ENCODE assay signal across 14 cellular contexts in the genomic region with DNA sequence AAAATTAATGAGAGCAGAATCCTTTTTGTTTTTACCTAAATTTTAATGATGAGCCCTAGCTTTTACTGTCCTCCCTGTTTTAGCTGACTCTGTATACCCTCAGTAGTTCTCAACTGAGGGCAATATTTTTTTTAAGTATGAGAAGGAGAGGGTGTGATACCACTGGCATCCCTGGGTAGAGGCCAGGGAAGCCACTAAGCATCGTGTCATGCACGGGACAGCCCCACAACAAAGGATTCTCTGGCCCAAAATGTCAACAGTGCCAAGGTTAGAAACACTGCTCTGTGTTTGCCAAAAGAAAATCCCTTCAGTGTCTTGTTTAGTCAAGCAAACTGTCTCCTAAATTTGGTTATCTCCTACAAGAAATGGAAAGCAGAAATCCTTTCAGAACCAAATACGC.
"Had no signal": no experiment of that assay in that cellular context is flagged by ENCODE, and none has a peak within 500 bp of the region (broad histone marks: within the 10 kb centered on the region; RNA-seq: fewer than 3 reads in every experiment).

No MANE protein-coding gene starts in this region.

- H3K27me3 ChIP-seq: right lobe of liver, thyroid gland had no signal

- H3K9me3 Mint-ChIP-seq: activated CD4-positive, alpha-beta T cell treated with anti-CD3 and anti-CD28 coated beads, Interleukin-2, amount 10 ng/mL, durations not matched to agents 24 days and 14 days had no signal

- ATAC-seq: natural killer cell, right lobe of liver had no signal

- H3K9me3 ChIP-seq: right lobe of liver, thyroid gland had no signal

- H3K27ac Mint-ChIP-seq: activated CD4-positive, alpha-beta T cell treated with anti-CD3 and anti-CD28 coated beads, Interleukin-2, amount 10 ng/mL, durations not matched to agents 24 days and 14 days; activated T-helper 1 cell treated with anti-CD3 and anti-CD28 coated beads, Interleukin-12 subunit alpha, Interleukin-12 subunit beta, Interleukin-2, Interleukin-4 antibody, amounts not matched to agents 30 ng/mL and 10 ng/mL and 1 ng/mL, durations not matched to agents 14 hours and 24 hours and 36 hours; natural killer cell; progenitor cell of endocrine pancreas had no signal

- H3K4me3 Mint-ChIP-seq: activated CD4-positive, alpha-beta T cell treated with anti-CD3 and anti-CD28 coated beads, Interleukin-2, amount 10 ng/mL, durations not matched to agents 24 days and 14 days; activated T-helper 1 cell treated with anti-CD3 and anti-CD28 coated beads, Interleukin-12 subunit alpha, Interleukin-12 subunit beta, Interleukin-2, Interleukin-4 antibody, amounts not matched to agents 30 ng/mL and 10 ng/mL and 1 ng/mL, durations not matched to agents 14 hours and 24 hours and 36 hours; natural killer cell had no signal

- H3K27ac ChIP-seq: left ventricle myocardium inferior, right lobe of liver, thyroid gland had no signal

- H3K4me1 ChIP-seq: left ventricle myocardium inferior, right lobe of liver had no signal

- H3K4me1 Mint-ChIP-seq: activated CD4-positive, alpha-beta T cell treated with anti-CD3 and anti-CD28 coated beads, Interleukin-2, amount 10 ng/mL, durations not matched to agents 24 days and 14 days had no signal

- H3K27me3 Mint-ChIP-seq: activated CD4-positive, alpha-beta T cell treated with anti-CD3 and anti-CD28 coated beads, Interleukin-2, amount 10 ng/mL, durations not matched to agents 24 days and 14 days; progenitor cell of endocrine pancreas had no signal

- DNase-seq: activated CD4-positive, alpha-beta T cell treated with anti-CD3 and anti-CD28 coated beads, Interleukin-2, amount 10 ng/mL, durations not matched to agents 24 days and 14 days; activated CD4-positive, CD25-positive, alpha-beta regulatory T cell; activated naive CD4-positive, alpha-beta T cell treated with Interleukin-2 at 50 U/mL for 16 hours; erythroblast; hypothalamus; kidney; left ventricle myocardium inferior; natural killer cell; right lobe of liver; stimulated activated CD4-positive, alpha-beta T cell treated with anti-CD3 and anti-CD28 coated beads, Interleukin-1b, Interleukin-23, amount 100 ng/mL, for 48 hours; SW 1271; thyroid gland had no signal

- H3K36me3 ChIP-seq: left ventricle myocardium inferior, right lobe of liver, thyroid gland had no signal

- H3K4me3 ChIP-seq: left ventricle myocardium inferior, right lobe of liver, thyroid gland had no signal
